ENCODE assay signal across 1 cellular context in genomic region chr1:167721617-167722151, GRCh38.
A peak's percentile ranks its signal among the peaks of the same experiment; 100 is the strongest.
TF ChIP-seq lines count a peak whose summit lies in the region.

Gene MPZL1, plus strand, starts transcription at chr1:167721982. Its CDS starts 170 bp downstream, at chr1:167722152.

TF ChIP-seq in HepG2, 621 proteins besides CTCF, POLR2A, EP300 and RAD21 (continued from another document and continues in another):
- TF ChIP-seq GATA4 (IDR thresholded peaks at IDR 0.05; ENCODE audit: borderline replicate concordance, low read depth): 0 out of 2 replicates have a peak, but pooled peaks have one; percentile 25
- TF ChIP-seq SMAD1 (CRISPR knock-in tag; IDR thresholded peaks at IDR 0.05; ENCODE audit: borderline replicate concordance, low read depth): no peak
- TF ChIP-seq ATF7 (IDR thresholded peaks at IDR 0.05): no peak
- TF ChIP-seq ATF7 (CRISPR knock-in tag; IDR thresholded peaks at IDR 0.05): 0 out of 2 replicates have a peak, but pooled peaks have one; percentile 17
- peak; percentile 52 for TF ChIP-seq SKI (IDR thresholded peaks at IDR 0.05; ENCODE audit: partially characterized antibody)
- TF ChIP-seq, protein P1, sequence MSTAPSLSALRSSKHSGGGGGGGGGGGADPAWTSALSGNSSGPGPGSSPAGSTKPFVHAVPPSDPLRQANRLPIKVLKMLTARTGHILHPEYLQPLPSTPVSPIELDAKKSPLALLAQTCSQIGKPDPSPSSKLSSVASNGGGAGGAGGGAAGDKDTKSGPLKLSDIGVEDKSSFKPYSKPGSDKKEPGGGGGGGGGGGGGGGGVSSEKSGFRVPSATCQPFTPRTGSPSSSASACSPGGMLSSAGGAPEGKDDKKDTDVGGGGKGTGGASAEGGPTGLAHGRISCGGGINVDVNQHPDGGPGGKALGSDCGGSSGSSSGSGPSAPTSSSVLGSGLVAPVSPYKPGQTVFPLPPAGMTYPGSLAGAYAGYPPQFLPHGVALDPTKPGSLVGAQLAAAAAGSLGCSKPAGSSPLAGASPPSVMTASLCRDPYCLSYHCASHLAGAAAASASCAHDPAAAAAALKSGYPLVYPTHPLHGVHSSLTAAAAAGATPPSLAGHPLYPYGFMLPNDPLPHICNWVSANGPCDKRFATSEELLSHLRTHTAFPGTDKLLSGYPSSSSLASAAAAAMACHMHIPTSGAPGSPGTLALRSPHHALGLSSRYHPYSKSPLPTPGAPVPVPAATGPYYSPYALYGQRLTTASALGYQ (CRISPR knock-in tag; IDR thresholded peaks at IDR 0.05): peak; percentile 38; the same call in 1 of the 2 replicates
- no peak for TF ChIP-seq ZNF773 (CRISPR knock-in tag; IDR thresholded peaks at IDR 0.05; ENCODE audit: borderline replicate concordance)
- 0 out of 2 replicates have a peak, but pooled peaks have one; percentile 17 for TF ChIP-seq PHF20 (CRISPR knock-in tag; IDR thresholded peaks at IDR 0.05)
- TF ChIP-seq SRSF1 (optimal IDR thresholded peaks at IDR 0.05; ENCODE audit: low read depth, low read length): peak; percentile 82
- no peak for TF ChIP-seq ZNF337 (CRISPR knock-in tag; IDR thresholded peaks at IDR 0.05; ENCODE audit: borderline replicate concordance, low read depth)
- TF ChIP-seq ZNF639 (CRISPR knock-in tag; conservative IDR thresholded peaks at IDR 0.05): no peak
- TF ChIP-seq ZSCAN20 (CRISPR knock-in tag; IDR thresholded peaks at IDR 0.05; ENCODE audit: borderline replicate concordance): no peak
- peak; percentile 51 for TF ChIP-seq SALL1 (CRISPR knock-in tag; IDR thresholded peaks at IDR 0.05)
- TF ChIP-seq SMAD9 (CRISPR knock-in tag; IDR thresholded peaks at IDR 0.05): no peak
- no peak for TF ChIP-seq HMG20B (CRISPR knock-in tag; conservative IDR thresholded peaks at IDR 0.05)
- 0 out of 2 replicates have a peak, but pooled peaks have one; percentile 8 for TF ChIP-seq KLF11 (CRISPR knock-in tag; IDR thresholded peaks at IDR 0.05)
- TF ChIP-seq GABPB1 (CRISPR knock-in tag; IDR thresholded peaks at IDR 0.05): peak; percentile 76
- no peak for TF ChIP-seq IRX3 (CRISPR knock-in tag; IDR thresholded peaks at IDR 0.05; ENCODE audit: borderline replicate concordance, low read depth)
- TF ChIP-seq, protein P2, sequence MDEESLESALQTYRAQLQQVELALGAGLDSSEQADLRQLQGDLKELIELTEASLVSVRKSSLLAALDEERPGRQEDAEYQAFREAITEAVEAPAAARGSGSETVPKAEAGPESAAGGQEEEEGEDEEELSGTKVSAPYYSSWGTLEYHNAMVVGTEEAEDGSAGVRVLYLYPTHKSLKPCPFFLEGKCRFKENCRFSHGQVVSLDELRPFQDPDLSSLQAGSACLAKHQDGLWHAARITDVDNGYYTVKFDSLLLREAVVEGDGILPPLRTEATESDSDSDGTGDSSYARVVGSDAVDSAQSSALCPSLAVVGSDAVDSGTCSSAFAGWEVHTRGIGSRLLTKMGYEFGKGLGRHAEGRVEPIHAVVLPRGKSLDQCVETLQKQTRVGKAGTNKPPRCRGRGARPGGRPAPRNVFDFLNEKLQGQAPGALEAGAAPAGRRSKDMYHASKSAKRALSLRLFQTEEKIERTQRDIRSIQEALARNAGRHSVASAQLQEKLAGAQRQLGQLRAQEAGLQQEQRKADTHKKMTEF (CRISPR knock-in tag; IDR thresholded peaks at IDR 0.05): peak; percentile 63
- TF ChIP-seq, protein P3, sequence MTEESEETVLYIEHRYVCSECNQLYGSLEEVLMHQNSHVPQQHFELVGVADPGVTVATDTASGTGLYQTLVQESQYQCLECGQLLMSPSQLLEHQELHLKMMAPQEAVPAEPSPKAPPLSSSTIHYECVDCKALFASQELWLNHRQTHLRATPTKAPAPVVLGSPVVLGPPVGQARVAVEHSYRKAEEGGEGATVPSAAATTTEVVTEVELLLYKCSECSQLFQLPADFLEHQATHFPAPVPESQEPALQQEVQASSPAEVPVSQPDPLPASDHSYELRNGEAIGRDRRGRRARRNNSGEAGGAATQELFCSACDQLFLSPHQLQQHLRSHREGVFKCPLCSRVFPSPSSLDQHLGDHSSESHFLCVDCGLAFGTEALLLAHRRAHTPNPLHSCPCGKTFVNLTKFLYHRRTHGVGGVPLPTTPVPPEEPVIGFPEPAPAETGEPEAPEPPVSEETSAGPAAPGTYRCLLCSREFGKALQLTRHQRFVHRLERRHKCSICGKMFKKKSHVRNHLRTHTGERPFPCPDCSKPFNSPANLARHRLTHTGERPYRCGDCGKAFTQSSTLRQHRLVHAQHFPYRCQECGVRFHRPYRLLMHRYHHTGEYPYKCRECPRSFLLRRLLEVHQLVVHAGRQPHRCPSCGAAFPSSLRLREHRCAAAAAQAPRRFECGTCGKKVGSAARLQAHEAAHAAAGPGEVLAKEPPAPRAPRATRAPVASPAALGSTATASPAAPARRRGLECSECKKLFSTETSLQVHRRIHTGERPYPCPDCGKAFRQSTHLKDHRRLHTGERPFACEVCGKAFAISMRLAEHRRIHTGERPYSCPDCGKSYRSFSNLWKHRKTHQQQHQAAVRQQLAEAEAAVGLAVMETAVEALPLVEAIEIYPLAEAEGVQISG (CRISPR knock-in tag; IDR thresholded peaks at IDR 0.05): peak; percentile 47
- TF ChIP-seq CHD4 (IDR thresholded peaks at IDR 0.05; ENCODE audit: borderline replicate concordance, low read length): no peak
- TF ChIP-seq AGO2 (optimal IDR thresholded peaks at IDR 0.05; ENCODE audit: low read depth, low read length): peak; percentile 67
- TF ChIP-seq ZNF556 (CRISPR knock-in tag; IDR thresholded peaks at IDR 0.05; ENCODE audit: borderline replicate concordance): 0 out of 2 replicates have a peak, but pooled peaks have one; percentile 27
- TF ChIP-seq SIN3A (IDR thresholded peaks at IDR 0.05; ENCODE audit: borderline replicate concordance, low read depth, low read length): 0 out of 2 replicates have a peak, but pooled peaks have one; percentile 51
- TF ChIP-seq XBP1 (CRISPR knock-in tag; IDR thresholded peaks at IDR 0.05): no peak
- TF ChIP-seq POLR2AphosphoS5 (IDR thresholded peaks at IDR 0.05; ENCODE audit: low read depth, low read length): peak; percentile 66
- no peak for TF ChIP-seq HOXA7 (CRISPR knock-in tag; IDR thresholded peaks at IDR 0.05)
- TF ChIP-seq, protein P4, sequence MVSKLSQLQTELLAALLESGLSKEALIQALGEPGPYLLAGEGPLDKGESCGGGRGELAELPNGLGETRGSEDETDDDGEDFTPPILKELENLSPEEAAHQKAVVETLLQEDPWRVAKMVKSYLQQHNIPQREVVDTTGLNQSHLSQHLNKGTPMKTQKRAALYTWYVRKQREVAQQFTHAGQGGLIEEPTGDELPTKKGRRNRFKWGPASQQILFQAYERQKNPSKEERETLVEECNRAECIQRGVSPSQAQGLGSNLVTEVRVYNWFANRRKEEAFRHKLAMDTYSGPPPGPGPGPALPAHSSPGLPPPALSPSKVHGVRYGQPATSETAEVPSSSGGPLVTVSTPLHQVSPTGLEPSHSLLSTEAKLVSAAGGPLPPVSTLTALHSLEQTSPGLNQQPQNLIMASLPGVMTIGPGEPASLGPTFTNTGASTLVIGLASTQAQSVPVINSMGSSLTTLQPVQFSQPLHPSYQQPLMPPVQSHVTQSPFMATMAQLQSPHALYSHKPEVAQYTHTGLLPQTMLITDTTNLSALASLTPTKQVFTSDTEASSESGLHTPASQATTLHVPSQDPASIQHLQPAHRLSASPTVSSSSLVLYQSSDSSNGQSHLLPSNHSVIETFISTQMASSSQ (IDR thresholded peaks at IDR 0.05; ENCODE audit: low read depth): no peak
- TF ChIP-seq, protein P4 (CRISPR knock-in tag; IDR thresholded peaks at IDR 0.05; ENCODE audit: borderline replicate concordance): no peak
- TF ChIP-seq, protein P5, sequence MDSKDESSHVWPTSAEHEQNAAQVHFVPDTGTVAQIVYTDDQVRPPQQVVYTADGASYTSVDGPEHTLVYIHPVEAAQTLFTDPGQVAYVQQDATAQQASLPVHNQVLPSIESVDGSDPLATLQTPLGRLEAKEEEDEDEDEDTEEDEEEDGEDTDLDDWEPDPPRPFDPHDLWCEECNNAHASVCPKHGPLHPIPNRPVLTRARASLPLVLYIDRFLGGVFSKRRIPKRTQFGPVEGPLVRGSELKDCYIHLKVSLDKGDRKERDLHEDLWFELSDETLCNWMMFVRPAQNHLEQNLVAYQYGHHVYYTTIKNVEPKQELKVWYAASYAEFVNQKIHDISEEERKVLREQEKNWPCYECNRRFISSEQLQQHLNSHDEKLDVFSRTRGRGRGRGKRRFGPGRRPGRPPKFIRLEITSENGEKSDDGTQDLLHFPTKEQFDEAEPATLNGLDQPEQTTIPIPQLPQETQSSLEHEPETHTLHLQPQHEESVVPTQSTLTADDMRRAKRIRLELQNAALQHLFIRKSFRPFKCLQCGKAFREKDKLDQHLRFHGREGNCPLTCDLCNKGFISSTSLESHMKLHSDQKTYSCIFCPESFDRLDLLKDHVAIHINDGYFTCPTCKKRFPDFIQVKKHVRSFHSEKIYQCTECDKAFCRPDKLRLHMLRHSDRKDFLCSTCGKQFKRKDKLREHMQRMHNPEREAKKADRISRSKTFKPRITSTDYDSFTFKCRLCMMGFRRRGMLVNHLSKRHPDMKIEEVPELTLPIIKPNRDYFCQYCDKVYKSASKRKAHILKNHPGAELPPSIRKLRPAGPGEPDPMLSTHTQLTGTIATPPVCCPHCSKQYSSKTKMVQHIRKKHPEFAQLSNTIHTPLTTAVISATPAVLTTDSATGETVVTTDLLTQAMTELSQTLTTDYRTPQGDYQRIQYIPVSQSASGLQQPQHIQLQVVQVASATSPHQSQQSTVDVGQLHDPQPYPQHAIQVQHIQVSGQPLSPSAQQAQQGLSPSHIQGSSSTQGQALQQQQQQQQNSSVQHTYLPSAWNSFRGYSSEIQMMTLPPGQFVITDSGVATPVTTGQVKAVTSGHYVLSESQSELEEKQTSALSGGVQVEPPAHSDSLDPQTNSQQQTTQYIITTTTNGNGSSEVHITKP (CRISPR knock-in tag; IDR thresholded peaks at IDR 0.05; ENCODE audit: low read depth): no peak
- TF ChIP-seq PHF21A (CRISPR knock-in tag; IDR thresholded peaks at IDR 0.05): peak; percentile 15; the same call in 1 of the 2 replicates
- TF ChIP-seq, protein P6, sequence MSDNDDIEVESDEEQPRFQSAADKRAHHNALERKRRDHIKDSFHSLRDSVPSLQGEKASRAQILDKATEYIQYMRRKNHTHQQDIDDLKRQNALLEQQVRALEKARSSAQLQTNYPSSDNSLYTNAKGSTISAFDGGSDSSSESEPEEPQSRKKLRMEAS (IDR thresholded peaks at IDR 0.05): peak; percentile 56
- TF ChIP-seq FOXK1 (CRISPR knock-in tag; IDR thresholded peaks at IDR 0.05; ENCODE audit: borderline replicate concordance, low read depth): peak; percentile 9; the same call in 1 of the 2 replicates
- TF ChIP-seq ZNF414 (CRISPR knock-in tag; IDR thresholded peaks at IDR 0.05): peak; percentile 42; the same call in 1 of the 2 replicates
- TF ChIP-seq MLLT10 (CRISPR knock-in tag; IDR thresholded peaks at IDR 0.05): no peak
- peak; percentile 56; the same call in 1 of the 2 replicates for TF ChIP-seq ZNF331 (CRISPR knock-in tag; IDR thresholded peaks at IDR 0.05)
- peak; percentile 71 for TF ChIP-seq YEATS4 (CRISPR knock-in tag; IDR thresholded peaks at IDR 0.05; ENCODE audit: borderline replicate concordance)
- TF ChIP-seq ZMYM4 (CRISPR knock-in tag; IDR thresholded peaks at IDR 0.05): peak; percentile 48; the same call in 1 of the 2 replicates
- TF ChIP-seq ZSCAN25 (CRISPR knock-in tag; IDR thresholded peaks at IDR 0.05): peak; percentile 51; the same call in 1 of the 2 replicates
- 0 out of 2 replicates have a peak, but pooled peaks have one; percentile 17 for TF ChIP-seq SOX5 (CRISPR knock-in tag; IDR thresholded peaks at IDR 0.05; ENCODE audit: borderline replicate concordance)
- TF ChIP-seq DR1 (CRISPR knock-in tag; IDR thresholded peaks at IDR 0.05): peak; percentile 8; the same call in 1 of the 2 replicates
- 0 out of 2 replicates have a peak, but pooled peaks have one; percentile 70 for TF ChIP-seq ZSCAN31 (CRISPR knock-in tag; IDR thresholded peaks at IDR 0.05; ENCODE audit: low read depth)
- peak; percentile 86; the same call in 1 of the 2 replicates for TF ChIP-seq PBX3 (CRISPR knock-in tag; IDR thresholded peaks at IDR 0.05; ENCODE audit: borderline replicate concordance)
- TF ChIP-seq FOXK2 (IDR thresholded peaks at IDR 0.05): no peak
- TF ChIP-seq NFYC (CRISPR knock-in tag; IDR thresholded peaks at IDR 0.05): peak; percentile 99
- TF ChIP-seq THAP11 (CRISPR knock-in tag; IDR thresholded peaks at IDR 0.05): peak; percentile 47; the same call in 1 of the 2 replicates
- TF ChIP-seq IRF2 (CRISPR knock-in tag; IDR thresholded peaks at IDR 0.05): 0 out of 2 replicates have a peak, but pooled peaks have one; percentile 35
- TF ChIP-seq NONO (IDR thresholded peaks at IDR 0.05): no peak
- TF ChIP-seq NONO (CRISPR knock-in tag; conservative IDR thresholded peaks at IDR 0.05): peak; percentile 74
